21 cellular contexts compared by ENCODE assay signal in the genomic region with DNA sequence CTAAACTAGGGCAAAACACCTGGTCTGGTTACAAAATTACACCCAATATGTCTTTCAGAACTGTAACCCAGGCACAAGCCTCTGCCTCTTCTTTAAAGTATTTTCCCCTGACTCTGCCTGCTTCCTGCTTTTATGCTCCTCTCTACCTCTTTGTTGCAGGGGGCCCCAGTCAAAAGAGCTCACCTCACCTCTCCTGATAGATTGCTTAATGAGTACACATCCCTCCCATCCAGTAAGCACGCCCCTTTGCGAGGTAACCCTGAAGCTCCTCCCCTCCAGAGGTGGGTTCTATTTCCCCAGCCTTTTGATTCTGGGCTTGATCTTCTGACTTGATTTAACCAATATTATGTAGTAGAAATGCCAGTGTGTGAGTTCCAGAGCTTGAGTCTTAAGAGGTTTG. TPM values are rescaled to one million over a fixed set of nuclear protein-coding genes. Genes with fewer than 3 reads are reported as not detected.
DNase-seq lines count a peak whose midpoint lies in the region; ATAC-seq and TF ChIP-seq lines count a peak whose summit lies in the region.
"Had no signal": no experiment of that assay in that cellular context is flagged by ENCODE, and none has a peak within 500 bp of the region (broad histone marks: within the 10 kb centered on the region; RNA-seq: fewer than 3 reads in every experiment).

No MANE protein-coding gene starts in this region.

- DNase-seq in NCI-H146 (lab: John Stamatoyannopoulos, UW) (peak; percentile 34), NCI-H146 treated with DMSO at 0.1 percent for 48 hours (lab: John Stamatoyannopoulos, UW; ENCODE audit: unreplicated experiment) (no peak), H7 (peak; percentile 52), RWPE2 (ENCODE audit: low spot score) (no peak), iPS-NIHi11 (ENCODE audit: low spot score) (peak; percentile 43), lower lobe of right lung (no peak), globus pallidus (ENCODE audit: low spot score) (no peak), NCI-H1048 (lab: John Stamatoyannopoulos, UW) (no peak)
- DNase-seq: BE2C; CD4-positive, alpha-beta T cell; GOT3; MV-4-11; NCI-H1417; NCI-H2081 treated with DMSO at 0.1 percent for 48 hours; NCI-H774; T-helper 17 cell had no signal

- H3K27me3 ChIP-seq in H7 (ENCODE audit: control insufficient read depth, insufficient read depth, low read length) = no peaks in the 10 kb centered on the region
- no peaks in the 10 kb centered on the region for H3K27me3 ChIP-seq in RWPE2 (ENCODE audit: insufficient read depth, poor library complexity, severe bottlenecking)
- H3K27me3 ChIP-seq in lower lobe of right lung (ENCODE audit: low read depth) = peaks cover 8% of the 10 kb centered on the region

- TF ChIP-seq CTCF in RWPE2 (IDR thresholded peaks at IDR 0.05; ENCODE audit: poor library complexity, severe bottlenecking) = no peak
- no peak for TF ChIP-seq CTCF in lower lobe of right lung (IDR thresholded peaks at IDR 0.05)

- H3K27ac ChIP-seq in RWPE2 (ENCODE audit: poor library complexity, severe bottlenecking) (no peak overlapping the region), lower lobe of right lung (no peak overlapping the region)
- H3K27ac ChIP-seq: HL-60, KMS-11, SJSA1 had no signal

- intact Hi-C loops in lower lobe of right lung (cut with DNase I) = no loop called here

- H3K4me3 ChIP-seq in H7 (ENCODE audit: insufficient read depth, low read depth, low read length) (no peak overlapping the region), RWPE2 (ENCODE audit: severe bottlenecking) (no peak overlapping the region), lower lobe of right lung (no peak overlapping the region)
- H3K4me3 ChIP-seq: SJSA1 had no signal

- peak; percentile 70 for ATAC-seq in RWPE2 (ENCODE audit: low read depth)
- no peak for ATAC-seq in lower lobe of right lung
- ATAC-seq: T-helper 17 cell had no signal

- H3K4me1 ChIP-seq in RWPE2 (ENCODE audit: insufficient read depth, poor library complexity, severe bottlenecking) (no peaks in the 10 kb centered on the region), lower lobe of right lung (no peaks in the 10 kb centered on the region)
- H3K4me1 ChIP-seq: BE2C, Caco-2, SJSA1 had no signal

- no peaks in the 10 kb centered on the region for H3K9me3 ChIP-seq in RWPE2 (ENCODE audit: severe bottlenecking)
- H3K9me3 ChIP-seq in lower lobe of right lung = no peaks in the 10 kb centered on the region
- H3K9me3 ChIP-seq: BE2C, Caco-2, SJSA1 had no signal

- H3K36me3 ChIP-seq in H7 (replicated peaks; ENCODE audit: control insufficient read depth, insufficient read depth, low read length) (no peaks in the 10 kb centered on the region), RWPE2 (ENCODE audit: low read depth) (no peaks in the 10 kb centered on the region), lower lobe of right lung (no peaks in the 10 kb centered on the region)
- H3K36me3 ChIP-seq: BE2C, SJSA1 had no signal

RNA-seq across cellular contexts. Expression of gene EYA2, which starts 56.6 kb away (rescaled TPM):
- 0.41 and 1.7 TPM in 2 replicates for total RNA-seq in H7 (2014; rRNA removed; shearing (Covaris generic))
- total RNA-seq in lower lobe of right lung = 3.5 TPM
- total RNA-seq: CD4-positive, alpha-beta T cell; HT1080 had no signal

Comparison
In these comparisons a context has a peak if more than half of its experiments do, and no peak if none do; other contexts are left out.
1. DNase-seq: peak in NCI-H146 (single experiment), H7 (single experiment) and iPS-NIHi11 (single experiment); none in NCI-H146 treated with DMSO at 0.1 percent for 48 hours (single experiment), RWPE2 (single experiment), lower lobe of right lung (single experiment), globus pallidus (single experiment) and NCI-H1048 (single experiment).